ENCODE assay signal across 10 cellular contexts in genomic region chr2:45000921-45001628, GRCh38. TPM values are rescaled to one million over a fixed set of nuclear protein-coding genes. Genes with fewer than 3 reads are reported as not detected.
DNase-seq lines count a peak whose midpoint lies in the region; ATAC-seq and TF ChIP-seq lines count a peak whose summit lies in the region.
"Had no signal": no experiment of that assay in that cellular context is flagged by ENCODE, and none has a peak within 500 bp of the region (broad histone marks: within the 10 kb centered on the region; RNA-seq: fewer than 3 reads in every experiment).

No MANE protein-coding gene starts in this region.

- no peak for TF ChIP-seq EP300 in sigmoid colon (IDR thresholded peaks at IDR 0.05)

- H3F3A ChIP-seq in GM23248 (ENCODE audit: insufficient read depth) = no peaks in the 10 kb centered on the region

- H3K9me2 ChIP-seq in GM23248 (ENCODE audit: insufficient read depth) (no peaks in the 10 kb centered on the region), hepatocyte (replicated peaks; ENCODE audit: insufficient read depth) (no peaks in the 10 kb centered on the region)

- H4K20me1 ChIP-seq in GM23248 (ENCODE audit: insufficient read depth) (no peaks in the 10 kb centered on the region), hepatocyte (ENCODE audit: insufficient read depth, poor library complexity, severe bottlenecking) (no peaks in the 10 kb centered on the region)

- in situ Hi-C loops in GM23248 (cut with MboI) = no loop called here

- no peaks in the 10 kb centered on the region for H3K36me3 ChIP-seq in GM23248 (ENCODE audit: low read depth)
- peaks cover 0 to 8% of the 10 kb centered on the region in 2 donors for H3K36me3 ChIP-seq in ascending aorta
- H3K36me3 ChIP-seq in hepatocyte (replicated peaks; ENCODE audit: insufficient read depth, low read depth) = no peaks in the 10 kb centered on the region
- no peaks in the 10 kb centered on the region for H3K36me3 ChIP-seq in sigmoid colon

- no peak for ATAC-seq in GM21619 (IDR thresholded peaks at IDR 0.05; ENCODE audit: unreplicated experiment)

- no peaks in the 10 kb centered on the region for H3K9me3 ChIP-seq in GM23248 (ENCODE audit: low read depth)
- H3K9me3 ChIP-seq in ascending aorta = no peaks in the 10 kb centered on the region
- no peaks in the 10 kb centered on the region for H3K9me3 ChIP-seq in hepatocyte (ENCODE audit: low read depth)
- no peaks in the 10 kb centered on the region for H3K9me3 ChIP-seq in sigmoid colon

- H3K4me3 ChIP-seq in GM23248 (peak overlapping the region; percentile 66), ascending aorta (peak overlapping the region; percentile 24 to 62), hepatocyte (peak overlapping the region; percentile 20), sigmoid colon (peak overlapping the region in 3 of 4 donors; percentile 14 to 34 (median 21))

- H3K27me3 ChIP-seq in GM23248 (replicated peaks; ENCODE audit: insufficient read depth) = peaks cover 80% of the 10 kb centered on the region
- peaks cover 8% of the 10 kb centered on the region for H3K27me3 ChIP-seq in ascending aorta
- H3K27me3 ChIP-seq in hepatocyte = peaks cover 99% of the 10 kb centered on the region
- peaks cover 64 to 100% (median 87%) of the 10 kb centered on the region in 3 donors for H3K27me3 ChIP-seq in sigmoid colon

- intact Hi-C loops in ascending aorta (cut with DNase I) = no loop called here
- intact Hi-C loops in sigmoid colon (cut with DNase I) = no loop called here

- H2AFZ ChIP-seq in GM23248 (peak overlapping the region; percentile 79), hepatocyte (peak overlapping the region; percentile 63)

- no peak overlapping the region for H3K9ac ChIP-seq in GM23248

- peak overlapping the region; percentile 81 for H3K4me2 ChIP-seq in GM23248 (ENCODE audit: unreplicated experiment)
- peak overlapping the region; percentile 83 for H3K4me2 ChIP-seq in hepatocyte

- TF ChIP-seq CTCF in ascending aorta (IDR thresholded peaks at IDR 0.05) = no peak
- no peak for TF ChIP-seq CTCF in hepatocyte (IDR thresholded peaks at IDR 0.05; ENCODE audit: poor library complexity)
- no peak for TF ChIP-seq CTCF in sigmoid colon (IDR thresholded peaks at IDR 0.05)

- no peaks in the 10 kb centered on the region for H3K4me1 ChIP-seq in GM23248 (ENCODE audit: insufficient read depth)
- no peaks in the 10 kb centered on the region for H3K4me1 ChIP-seq in ascending aorta
- H3K4me1 ChIP-seq in hepatocyte (ENCODE audit: insufficient read depth) = peaks cover 12% of the 10 kb centered on the region
- peaks cover 0 to 38% (median 36%) of the 10 kb centered on the region in 4 donors for H3K4me1 ChIP-seq in sigmoid colon

- H3K27ac ChIP-seq in GM23248 = no peak overlapping the region
- no peak overlapping the region for H3K27ac ChIP-seq in ascending aorta
- no peak overlapping the region for H3K27ac ChIP-seq in hepatocyte
- H3K27ac ChIP-seq in sigmoid colon = no peak overlapping the region

- no peaks in the 10 kb centered on the region for H3K79me2 ChIP-seq in GM23248 (ENCODE audit: insufficient read depth)
- H3K79me2 ChIP-seq in hepatocyte = no peaks in the 10 kb centered on the region

- TF ChIP-seq POLR2A in sigmoid colon (IDR thresholded peaks at IDR 0.05) = no peak

- DNase-seq in GM23248 (peak; percentile 61), ascending aorta (ENCODE audit: low spot score in 2 of 2) (no peak), hepatocyte (ENCODE audit: low spot score) (peak; percentile 54), sigmoid colon (no peak), NCI-H1436 (lab: John Stamatoyannopoulos, UW) (no peak), GDM1 (lab: John Stamatoyannopoulos, UW) (no peak)
- DNase-seq in central memory CD4-positive, alpha-beta T cell = no peak
- DNase-seq: substantia nigra had no signal

- WGBS in GM23248 (ENCODE audit: low coverage in 1 of 2, low lambda C conversion rate in 2 of 2, missing lambda C conversion rate in 2 of 2), 2 experiments = 9 to 11% methylated on average over 51 to 53 of the region's 53 CpGs
- whole genome bisulfite sequencing in hepatocyte (ENCODE audit: low lambda C conversion rate, missing lambda C conversion rate) = 7% methylated on average over 51 of the region's 53 CpGs
- WGBS in sigmoid colon, 2 donors = 3% methylated on average over 53 of the region's 53 CpGs

RNA-seq across cellular contexts. Expression of gene SIX2, which starts 8.2 kb away (rescaled TPM):
- total RNA-seq in GM23248 (2014; rRNA removed; shearing (Covaris generic)) = 0.63 TPM in 1 of 2 replicates, not detected in the other
- polyA plus RNA-seq in GM23248 (2016; fragmentation: Nextera tagmentation; extraction: Ambion mirVana) (0.19 and 0.22 TPM in 2 replicates), hepatocyte (1.1 and 1.3 TPM in 2 replicates), sigmoid colon (under 1 TPM in 1 of 3 donors, not detected in 2; 0.03 TPM)
- total RNA-seq in ascending aorta (22.2 TPM), hepatocyte (0.32 and 0.53 TPM in 2 replicates), sigmoid colon (1 to 10 TPM in 1 of 4 donors, not detected in 3; 1.7 TPM)

RNA-seq across cellular contexts. Expression of gene SIX3, which starts 59.6 kb away (rescaled TPM):
- not detected in 2 replicates for total RNA-seq in GM23248 (2014; rRNA removed; shearing (Covaris generic))
- polyA plus RNA-seq in GM23248 (2016; fragmentation: Nextera tagmentation; extraction: Ambion mirVana) = not detected in 2 replicates
- total RNA-seq in ascending aorta = not detected
- total RNA-seq in hepatocyte = not detected in 2 replicates
- polyA plus RNA-seq in hepatocyte = not detected in 2 replicates
- not detected for total RNA-seq in sigmoid colon
- polyA plus RNA-seq in sigmoid colon = not detected
- total RNA-seq: M059J had no signal

Comparison
In these comparisons a context has a peak if more than half of its experiments do, and no peak if none do; other contexts are left out.
1. DNase-seq: peak in GM23248 (single experiment) and hepatocyte (single experiment); none in ascending aorta (0 of 2), sigmoid colon (single experiment), central memory CD4-positive, alpha-beta T cell (single experiment), NCI-H1436 (single experiment) and GDM1 (single experiment).
2. Peak in every context shown above with its lines, with median percentiles within 50 percentile points of each other: H3K4me3 ChIP-seq.